Comparison of ENCODE assay signal across 20 cellular contexts in genomic region chrX:2781698-2782097, GRCh38. TPM values are rescaled to one million over a fixed set of nuclear protein-coding genes. Genes with fewer than 3 reads are reported as not detected.
DNase-seq lines count a peak whose midpoint lies in the region; ATAC-seq and TF ChIP-seq lines count a peak whose summit lies in the region.
"Had no signal": no experiment of that assay in that cellular context is flagged by ENCODE, and none has a peak within 500 bp of the region (broad histone marks: within the 10 kb centered on the region; RNA-seq: fewer than 3 reads in every experiment).

No MANE protein-coding gene starts in this region.

- ATAC-seq in GM21786 (IDR thresholded peaks at IDR 0.05; ENCODE audit: unreplicated experiment) (peak; percentile 51), HG03442 (IDR thresholded peaks at IDR 0.05; ENCODE audit: unreplicated experiment) (no peak)
- ATAC-seq: activated CD4-positive, alpha-beta T cell treated with anti-CD3 and anti-CD28 coated beads for 36 hours; activated naive CD4-positive, alpha-beta T cell treated with anti-CD3 and anti-CD28 coated beads, Interleukin-2, amount 50 U/mL, for 72 hours; heart left ventricle had no signal

- H3K4me1 ChIP-seq in KMS-11 (ENCODE audit: low read depth, poor library complexity, severe bottlenecking), result no peaks in the 10 kb centered on the region
- H3K4me1 ChIP-seq: esophagus muscularis mucosa, heart left ventricle had no signal

- H3K4me2 ChIP-seq in KMS-11, result peak overlapping the region; percentile 36; the same call in 1 of the 2 replicates

- peak; percentile 2 for DNase-seq in COLO668 (lab: John Stamatoyannopoulos, UW; ENCODE audit: unreplicated experiment)
- DNase-seq in iris pigment epithelial cell (ENCODE audit: low read depth), result peak; percentile 30
- no peak for DNase-seq in glomerular visceral epithelial cell (ENCODE audit: extremely low spot score)
- DNase-seq in AG08396 (ENCODE audit: low spot score), result no peak
- no peak for DNase-seq in osteocyte (ENCODE audit: extremely low spot score, unreplicated experiment)
- DNase-seq: activated CD4-positive, alpha-beta T cell treated with anti-CD3 and anti-CD28 coated beads for 36 hours; activated T-cell treated with anti-CD3 and anti-CD28 coated beads for 4 hours; heart left ventricle; NCI-H1105 treated with DMSO at 0.1 percent for 48 hours; NCI-H2171 treated with DMSO at 0.1 percent for 48 hours; pancreas had no signal

- no peaks in the 10 kb centered on the region for H3K36me3 Mint-ChIP-seq in osteocyte (ENCODE audit: unreplicated experiment)
- H3K36me3 Mint-ChIP-seq: activated naive CD4-positive, alpha-beta T cell treated with anti-CD3 and anti-CD28 coated beads, Interleukin-2, amount 50 U/mL, for 72 hours had no signal

- no peak overlapping the region for H3K4me3 ChIP-seq in KMS-11 (IDR thresholded peaks at IDR 0.05; ENCODE audit: insufficient read depth, low read depth, low read length)
- H3K4me3 ChIP-seq: esophagus muscularis mucosa, heart left ventricle, pancreas, skin epidermis had no signal

- H3K27ac ChIP-seq in KMS-11, result no peak overlapping the region; the same call in 1 of the 2 replicates
- H3K27ac ChIP-seq: esophagus muscularis mucosa, heart left ventricle, skin epidermis had no signal

- H3K9me3 Mint-ChIP-seq in osteocyte (ENCODE audit: unreplicated experiment), result no peaks in the 10 kb centered on the region
- H3K9me3 Mint-ChIP-seq: activated naive CD4-positive, alpha-beta T cell treated with anti-CD3 and anti-CD28 coated beads, Interleukin-2, amount 50 U/mL, for 72 hours had no signal

- H3K27me3 Mint-ChIP-seq in osteocyte (ENCODE audit: unreplicated experiment), result peaks cover 32% of the 10 kb centered on the region
- H3K27me3 Mint-ChIP-seq: activated CD4-positive, alpha-beta T cell treated with anti-CD3 and anti-CD28 coated beads for 36 hours had no signal

- no peaks in the 10 kb centered on the region for H3K36me3 ChIP-seq in KMS-11 (ENCODE audit: insufficient read depth)
- H3K36me3 ChIP-seq: esophagus muscularis mucosa, heart left ventricle, pancreas had no signal

- H3K27ac Mint-ChIP-seq in osteocyte (ENCODE audit: unreplicated experiment), result no peak overlapping the region
- H3K27ac Mint-ChIP-seq: activated CD4-positive, alpha-beta T cell treated with anti-CD3 and anti-CD28 coated beads for 36 hours; activated naive CD4-positive, alpha-beta T cell treated with anti-CD3 and anti-CD28 coated beads, Interleukin-2, amount 50 U/mL, for 72 hours; IgD-negative memory B cell had no signal

- no peak overlapping the region for H3K4me3 Mint-ChIP-seq in osteocyte (ENCODE audit: unreplicated experiment)
- H3K4me3 Mint-ChIP-seq: activated CD4-positive, alpha-beta T cell treated with anti-CD3 and anti-CD28 coated beads for 36 hours; IgD-negative memory B cell had no signal

- TF ChIP-seq CTCF in KMS-11 (conservative IDR thresholded peaks at IDR 0.05; ENCODE audit: low read depth, low read length) (no peak), osteocyte (IDR thresholded peaks at IDR 0.05) (no peak)

- H4K20me1 ChIP-seq in KMS-11 (ENCODE audit: insufficient read depth), result no peaks in the 10 kb centered on the region

- no peak overlapping the region for H3K9ac ChIP-seq in KMS-11

- no peaks in the 10 kb centered on the region for H3K4me1 Mint-ChIP-seq in osteocyte (ENCODE audit: unreplicated experiment)
- H3K4me1 Mint-ChIP-seq: IgD-negative memory B cell had no signal

- H3K79me2 ChIP-seq in KMS-11 (ENCODE audit: insufficient read depth, low read depth), result no peaks in the 10 kb centered on the region

- no peak overlapping the region for H2AFZ ChIP-seq in KMS-11 (ENCODE audit: low read depth)

- H3K27me3 ChIP-seq in KMS-11 (ENCODE audit: insufficient read depth, low read depth), result no peaks in the 10 kb centered on the region
- H3K27me3 ChIP-seq: pancreas had no signal

RNA-seq across cellular contexts. Expression of gene XG, which starts 29.9 kb away (rescaled TPM):
- 0.76 TPM in 1 of 2 replicates, not detected in the other for total RNA-seq in osteocyte
- total RNA-seq: activated CD4-positive, alpha-beta T cell treated with anti-CD3 and anti-CD28 coated beads for 36 hours; T-helper 2 cell treated with Interferon-gamma antibody and Interleukin-4, amounts not matched to agents 100 ng/mL and 5 ng/mL, for 36 hours had no signal

RNA-seq across cellular contexts. Expression of gene GYG2, which starts 47.0 kb away (rescaled TPM):
- 9.7 and 11.8 TPM in 2 replicates for total RNA-seq in osteocyte
- total RNA-seq: activated CD4-positive, alpha-beta T cell treated with anti-CD3 and anti-CD28 coated beads for 36 hours; activated naive CD4-positive, alpha-beta T cell treated with anti-CD3 and anti-CD28 coated beads, Interleukin-2, amount 50 U/mL, for 72 hours; mononuclear cell; T-helper 2 cell treated with Interferon-gamma antibody and Interleukin-4, amounts not matched to agents 100 ng/mL and 5 ng/mL, for 36 hours had no signal

Comparison
In these comparisons a context has a peak if more than half of its experiments do, and no peak if none do; other contexts are left out.
1. DNase-seq: peak in COLO668 (single experiment) and iris pigment epithelial cell (single experiment); none in glomerular visceral epithelial cell (single experiment), AG08396 (single experiment) and osteocyte (single experiment).